In the genomic region with DNA sequence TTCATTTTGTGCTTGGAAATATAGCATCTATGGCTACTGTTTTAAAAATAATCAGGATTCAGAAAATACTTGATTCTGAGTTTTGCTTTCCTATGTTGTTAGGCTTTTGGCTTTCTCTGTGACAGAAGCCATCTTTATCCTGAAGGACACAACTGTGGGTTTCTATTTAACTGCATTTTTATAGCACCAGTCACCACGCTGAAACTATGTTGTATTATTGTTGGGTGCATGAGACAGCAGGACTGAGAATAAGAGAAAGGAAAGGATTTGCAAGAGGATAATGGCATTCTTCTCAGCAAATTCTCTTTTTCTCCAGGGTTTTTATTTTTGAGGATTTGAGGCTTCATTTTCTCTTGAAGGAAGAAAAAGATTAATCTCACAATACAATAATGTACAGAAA, we compare ENCODE assay signal across 17 cellular contexts. TPM values are rescaled to one million over a fixed set of nuclear protein-coding genes. Genes with fewer than 3 reads are reported as not detected.
A peak's percentile ranks its signal among the peaks of the same experiment; 100 is the strongest.
DNase-seq lines count a peak whose midpoint lies in the region; TF ChIP-seq lines count a peak whose summit lies in the region.
"Had no signal": no experiment of that assay in that cellular context is flagged by ENCODE, and none has a peak within 500 bp of the region (broad histone marks: within the 10 kb centered on the region; RNA-seq: fewer than 3 reads in every experiment).

No MANE protein-coding gene starts in this region.

- no peaks in the 10 kb centered on the region for H3K79me2 ChIP-seq in mammary epithelial cell (ENCODE audit: insufficient read depth, low read length)

- H3K4me1 Mint-ChIP-seq in MCF 10A (ENCODE audit: insufficient read depth, unreplicated experiment), result no peaks in the 10 kb centered on the region

- BruUV-seq in mammary epithelial cell (replicated peaks; lab: Mats Ljungman, UMichigan) (no TSS peak), MCF 10A (replicated peaks; lab: Mats Ljungman, UMichigan) (no TSS peak)

- H3K36me3 Mint-ChIP-seq in MCF 10A (ENCODE audit: insufficient read depth, unreplicated experiment), result no peaks in the 10 kb centered on the region
- H3K36me3 Mint-ChIP-seq: CD4-positive, alpha-beta memory T cell had no signal

- peaks cover 4% of the 10 kb centered on the region for H3K4me1 ChIP-seq in mammary epithelial cell (ENCODE audit: insufficient read depth, low read length)

- no peaks in the 10 kb centered on the region for H3K9me3 ChIP-seq in mammary epithelial cell (replicated peaks; ENCODE audit: insufficient read depth, low read length)

- H3K36me3 ChIP-seq in mammary epithelial cell (ENCODE audit: insufficient read depth, low read length), result no peaks in the 10 kb centered on the region
- H3K36me3 ChIP-seq in H7 (replicated peaks; ENCODE audit: control insufficient read depth, insufficient read depth, low read length), result no peaks in the 10 kb centered on the region

- intact Hi-C loops in mammary epithelial cell (cut with micrococcal nuclease) (no loop called here), MCF 10A (cut with micrococcal nuclease) (loop anchor here (10.0 kb wide), 1 partner anchor 291 kb away; the partner anchor contains the start of gene AP1AR)

- H3K27me3 ChIP-seq in mammary epithelial cell (ENCODE audit: insufficient read depth, low read length) (peaks cover 6% of the 10 kb centered on the region), H7 (ENCODE audit: control insufficient read depth, insufficient read depth, low read length) (peaks cover 25% of the 10 kb centered on the region)

- TF ChIP-seq CTCF in mammary epithelial cell (conservative IDR thresholded peaks at IDR 0.05 in 1 of 2, IDR thresholded peaks at IDR 0.05 in 1 of 2; ENCODE audit: extremely low read depth in 1 of 2, insufficient read depth in 1 of 2, low read depth in 1 of 2, low read length in 2 of 2) (no peak), MCF 10A (IDR thresholded peaks at IDR 0.05; ENCODE audit: unreplicated experiment) (no peak)

- H3K4me2 ChIP-seq in mammary epithelial cell (ENCODE audit: insufficient read depth, low read depth, low read length), result no peak overlapping the region

- H3K27ac ChIP-seq in mammary epithelial cell (ENCODE audit: insufficient read depth, low read depth, low read length), result no peak overlapping the region
- H3K27ac ChIP-seq: SK-N-MC had no signal

- POLR2A ChIA-PET in MCF 10A (lab: Yijun Ruan, JAX), result no interaction called here

- no peaks in the 10 kb centered on the region for H4K20me1 ChIP-seq in mammary epithelial cell (ENCODE audit: insufficient read depth, low read length)

- in situ Hi-C loops in mammary epithelial cell (cut with MboI; ENCODE audit: low sequenced_read_pairs in 2 of 2), result loop anchor here in 1 of 2 donors (10.0 to 25.0 kb wide), 2 partner anchors 181 to 439 kb away; no protein-coding TSS in a partner anchor

- H3K9ac ChIP-seq in mammary epithelial cell (ENCODE audit: insufficient read depth, low read length), result no peak overlapping the region

- CTCF ChIA-PET in mammary epithelial cell (lab: Charles Lee; ENCODE audit: low non-redundant PET) (no interaction called here), MCF 10A (lab: Yijun Ruan, JAX) (interaction anchor here (0.9 to 6.3 kb wide), 4 partner anchors 9 to 201 kb away, joined by 3 to 77 read pairs (median 3); no protein-coding TSS in a partner anchor)

- H3K4me3 Mint-ChIP-seq in MCF 10A (ENCODE audit: unreplicated experiment), result no peak overlapping the region
- H3K4me3 Mint-ChIP-seq: CD4-positive, alpha-beta memory T cell had no signal

- H2AFZ ChIP-seq in mammary epithelial cell (ENCODE audit: low read depth, low read length), result no peak overlapping the region

- DNase-seq in mammary epithelial cell, result peak; percentile 20
- no peak for DNase-seq in MCF 10A (ENCODE audit: unreplicated experiment)
- DNase-seq in LHCN-M2 (ENCODE audit: low read depth), result peak; percentile 66
- peak; percentile 30 for DNase-seq in dedifferentiated amniotic fluid mesenchymal stem cell (ENCODE audit: extremely low spot score)
- peak; percentile 26 for DNase-seq in stromal cell of bone marrow (ENCODE audit: low read depth)
- no peak for DNase-seq in H7
- no peak for DNase-seq in SK-N-DZ (ENCODE audit: low spot score)
- no peak for DNase-seq in SKM-1 treated with dmso at 0.1 percent for 144 hours (lab: John Stamatoyannopoulos, UW; ENCODE audit: unreplicated experiment)
- DNase-seq: CD4-positive, alpha-beta memory T cell; DMS79; GF-D8; NCI-H1092; NCI-H1694; NCI-H69; NK-92 treated with Interleukin-12 subunit alpha and Interleukin-12 subunit beta, amount 100 ng/mL, for 24 hours; OCI-M1 had no signal

- H3K27ac Mint-ChIP-seq in MCF 10A (ENCODE audit: low read depth, unreplicated experiment), result no peak overlapping the region
- H3K27ac Mint-ChIP-seq: CD4-positive, alpha-beta memory T cell had no signal

- H3K4me3 ChIP-seq in mammary epithelial cell (replicated peaks in 1 of 3; ENCODE audit: insufficient read depth in 1 of 3, low read depth in 2 of 3, low read length in 3 of 3) (no peak overlapping the region), H7 (ENCODE audit: insufficient read depth, low read depth, low read length) (no peak overlapping the region)
- H3K4me3 ChIP-seq: SK-N-MC had no signal

- H3K9me3 Mint-ChIP-seq in MCF 10A (ENCODE audit: unreplicated experiment), result no peaks in the 10 kb centered on the region

- dilution Hi-C loops in mammary epithelial cell (cut with HindIII; ENCODE audit: low sequenced_read_pairs), result no loop called here

- no peaks in the 10 kb centered on the region for H3K27me3 Mint-ChIP-seq in MCF 10A (ENCODE audit: insufficient read depth, unreplicated experiment)

- WGBS in mammary epithelial cell (ENCODE audit: low coverage, missing lambda C conversion rate), result 14% methylated on average over 1 of the region's 1 CpG

RNA-seq across cellular contexts. Expression of gene NEUROG2, which starts 10.1 kb away (rescaled TPM):
- total RNA-seq in mammary epithelial cell, result not detected
- not detected for polyA plus RNA-seq in mammary epithelial cell
- not detected for polyA minus RNA-seq in mammary epithelial cell
- total RNA-seq in MCF 10A (2022), result not detected in 2 replicates
- 0.06 TPM in 1 of 2 replicates, not detected in the other for total RNA-seq in LHCN-M2 (2014; rRNA removed)
- polyA plus RNA-seq in LHCN-M2 (2012), result not detected
- not detected in 2 replicates for total RNA-seq in H7 (2014; rRNA removed; shearing (Covaris generic))
- 1.1 and 1.3 TPM in 2 replicates for polyA plus RNA-seq in SK-N-DZ (2014; cell fraction: cytosol; rRNA removed)
- 0.63 and 0.79 TPM in 2 replicates for polyA plus RNA-seq in SK-N-DZ (2014; cell fraction: nucleus; rRNA removed)
- total RNA-seq: CD4-positive, alpha-beta memory T cell had no signal
- polyA plus RNA-seq: CD4-positive, alpha-beta memory T cell had no signal

Comparison
In these comparisons a context has a peak if more than half of its experiments do, and no peak if none do; other contexts are left out.
1. DNase-seq: peak in mammary epithelial cell (single experiment), LHCN-M2 (single experiment), dedifferentiated amniotic fluid mesenchymal stem cell (single experiment) and stromal cell of bone marrow (single experiment); none in MCF 10A (single experiment), H7 (single experiment), SK-N-DZ (single experiment) and SKM-1 treated with dmso at 0.1 percent for 144 hours (single experiment).